ENCODE assay signal across 19 cellular contexts in the genomic region with DNA sequence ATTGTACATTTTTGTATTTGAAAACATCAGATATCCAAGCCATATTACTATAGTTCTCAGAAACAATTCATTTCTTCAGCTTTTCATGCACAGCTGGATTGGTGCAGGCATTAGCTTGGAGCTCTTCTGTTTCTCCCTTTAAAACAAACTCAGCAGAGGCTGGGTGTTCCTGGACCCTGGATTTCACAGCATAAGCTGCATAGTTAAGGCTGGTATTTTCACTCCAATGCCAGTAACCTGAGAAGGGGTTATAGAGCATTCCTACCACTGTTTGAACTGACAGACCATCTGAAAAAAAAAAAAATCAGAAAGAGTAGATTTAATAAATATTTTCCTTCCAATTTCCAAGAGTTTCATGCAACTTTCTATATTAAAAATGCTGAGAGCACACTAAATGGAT. TPM values are rescaled to one million over a fixed set of nuclear protein-coding genes. Genes with fewer than 3 reads are reported as not detected.
"Had no signal": no experiment of that assay in that cellular context is flagged by ENCODE, and none has a peak within 500 bp of the region (broad histone marks: within the 10 kb centered on the region; RNA-seq: fewer than 3 reads in every experiment).

No MANE protein-coding gene starts in this region.

- H3K27me3 ChIP-seq: esophagus muscularis mucosa, gastroesophageal sphincter, pancreas, thyroid gland had no signal

- H3K9me3 ChIP-seq: esophagus muscularis mucosa, gastroesophageal sphincter, mucosa of descending colon, pancreas, thyroid gland had no signal

- H3K27ac ChIP-seq: epithelial cell of prostate, esophagus muscularis mucosa, gastroesophageal sphincter, pancreas, thyroid gland had no signal

- H3K27me3 Mint-ChIP-seq: naive thymus-derived CD8-positive, alpha-beta T cell; progenitor cell of endocrine pancreas; type B pancreatic cell had no signal

- DNase-seq: effector memory CD4-positive, alpha-beta T cell; glutamatergic neuron; mammary epithelial cell; mucosa of descending colon; naive thymus-derived CD8-positive, alpha-beta T cell; nucleus accumbens; pancreas; right cardiac atrium; small intestine; stimulated activated CD4-positive, alpha-beta T cell treated with anti-CD3 and anti-CD28 coated beads, Interleukin-12 subunit alpha, Interleukin-12 subunit beta, amount 100 ng/mL, for 4 hours; stimulated activated naive CD4-positive, alpha-beta T cell treated with Interleukin-2 at 50 U/mL for 16 hours; thyroid gland had no signal

- H3K36me3 ChIP-seq: pancreas, thyroid gland had no signal

- H3K4me1 Mint-ChIP-seq: naive thymus-derived CD8-positive, alpha-beta T cell; neural crest cell had no signal

- H3K4me3 ChIP-seq: esophagus muscularis mucosa, gastroesophageal sphincter, mucosa of descending colon, pancreas, thyroid gland had no signal

- H3K4me1 ChIP-seq: esophagus muscularis mucosa, gastroesophageal sphincter, pancreas, thyroid gland had no signal

- H3K4me3 Mint-ChIP-seq: naive thymus-derived CD8-positive, alpha-beta T cell; neural crest cell; type B pancreatic cell had no signal

- H3K36me3 Mint-ChIP-seq: type B pancreatic cell had no signal

- H3K27ac Mint-ChIP-seq: naive thymus-derived CD8-positive, alpha-beta T cell; progenitor cell of endocrine pancreas; type B pancreatic cell had no signal

- H3K9me3 Mint-ChIP-seq: naive thymus-derived CD8-positive, alpha-beta T cell; neural crest cell; type B pancreatic cell had no signal

- ATAC-seq: gastroesophageal sphincter; left lobe of liver; mucosa of descending colon; naive thymus-derived CD8-positive, alpha-beta T cell; pancreas; right cardiac atrium had no signal

RNA-seq across cellular contexts. Expression of a gene that starts 20.1 kb away (rescaled TPM):
- total RNA-seq: naive thymus-derived CD8-positive, alpha-beta T cell had no signal
- polyA plus RNA-seq: naive thymus-derived CD8-positive, alpha-beta T cell had no signal
